Comparison of ENCODE assay signal across 9 cellular contexts in genomic region chr22:29308148-29308790, GRCh38. TPM values are rescaled to one million over a fixed set of nuclear protein-coding genes. Genes with fewer than 3 reads are reported as not detected.
DNase-seq lines count a peak whose midpoint lies in the region; ATAC-seq and TF ChIP-seq lines count a peak whose summit lies in the region.
"Had no signal": no experiment of that assay in that cellular context is flagged by ENCODE, and none has a peak within 500 bp of the region (broad histone marks: within the 10 kb centered on the region; RNA-seq: fewer than 3 reads in every experiment).

No MANE protein-coding gene starts in this region.

- ATAC-seq in Panc1 (no peak), psoas muscle (peak in 3 of 4 donors; percentile 23 to 40 (median 38)), HG03135 (IDR thresholded peaks at IDR 0.05; ENCODE audit: unreplicated experiment) (no peak), HG03442 (IDR thresholded peaks at IDR 0.05; ENCODE audit: unreplicated experiment) (no peak)

- peak overlapping the region in 6 of 8 donors; percentile 40 to 78 (median 52) for H3K4me3 Mint-ChIP-seq in CD4-positive, alpha-beta memory T cell

- H3K36me3 Mint-ChIP-seq in CD4-positive, alpha-beta memory T cell = no peaks in the 10 kb centered on the region

- BruUV-seq in Panc1 (replicated peaks; lab: Mats Ljungman, UMichigan) = no TSS peak

- peaks cover 4% of the 10 kb centered on the region for H3K27me3 ChIP-seq in CD4-positive, alpha-beta memory T cell (ENCODE audit: insufficient read depth, low read length)
- no peaks in the 10 kb centered on the region for H3K27me3 ChIP-seq in Panc1 (ENCODE audit: control insufficient read depth, insufficient read depth, low read length)
- H3K27me3 ChIP-seq in esophagus squamous epithelium = peaks cover 0 to 8% (median 2%) of the 10 kb centered on the region in 4 donors
- peaks cover 0 to 6% (median 0%) of the 10 kb centered on the region in 3 donors for H3K27me3 ChIP-seq in psoas muscle (ENCODE audit: insufficient read depth in 3 of 3, low read length in 2 of 3)

- H3K9me3 Mint-ChIP-seq in CD4-positive, alpha-beta memory T cell = no peaks in the 10 kb centered on the region

- TF ChIP-seq CTCF in Panc1 (IDR thresholded peaks at IDR 0.05) = no peak
- no peak for TF ChIP-seq CTCF in esophagus squamous epithelium (IDR thresholded peaks at IDR 0.05)
- no peak for TF ChIP-seq CTCF in psoas muscle (IDR thresholded peaks at IDR 0.05)

- in situ Hi-C loops in Panc1 (cut with HindIII; ENCODE audit: low pct_unique_long_range_greater_than_20kb, low sequenced_read_pairs) = no loop called here

- peaks cover 26% of the 10 kb centered on the region for H3K4me1 ChIP-seq in CD4-positive, alpha-beta memory T cell (ENCODE audit: insufficient read depth, low read length)
- H3K4me1 ChIP-seq in Panc1 (ENCODE audit: control insufficient read depth, insufficient read depth, low read length) (peaks cover 25% of the 10 kb centered on the region), esophagus squamous epithelium (peaks cover 50 to 87% (median 61%) of the 10 kb centered on the region in 3 donors), psoas muscle (peaks cover 27% of the 10 kb centered on the region)

- peaks cover 8 to 40% (median 23%) of the 10 kb centered on the region in 4 donors for H3K4me1 Mint-ChIP-seq in CD4-positive, alpha-beta memory T cell

- CTCF ChIA-PET in CD4-positive, alpha-beta memory T cell (lab: Charles Lee; ENCODE audit: partially characterized antibody) = no interaction called here
- CTCF ChIA-PET in Panc1 (lab: Charles Lee) = no interaction called here

- no peak for DNase-seq in CD4-positive, alpha-beta memory T cell
- DNase-seq in Panc1 (ENCODE audit: low read depth, low spot score) (no peak), esophagus squamous epithelium (lab: John Stamatoyannopoulos, UW) (no peak), psoas muscle (peak in 1 of 2 donors; percentile 79), NCI-H2227 (lab: John Stamatoyannopoulos, UW; ENCODE audit: unreplicated experiment) (no peak), NCI-H524 (lab: John Stamatoyannopoulos, UW) (no peak)
- DNase-seq: HCEC 1CT had no signal

- TF ChIP-seq POLR2A in esophagus squamous epithelium (IDR thresholded peaks at IDR 0.05) = no peak

- intact Hi-C loops in CD4-positive, alpha-beta memory T cell (cut with micrococcal nuclease) = no loop called here
- intact Hi-C loops in Panc1 (cut with micrococcal nuclease; ENCODE audit: unreplicated experiment) (no loop called here), esophagus squamous epithelium (cut with DNase I) (no loop called here), psoas muscle (cut with DNase I) (loop anchor here in 1 of 2 donors (5.0 kb wide), 1 partner anchor 41 kb away; the partner anchor contains the start of genes EWSR1 and RHBDD3)

- no peak overlapping the region for H3K27ac ChIP-seq in CD4-positive, alpha-beta memory T cell (ENCODE audit: low read depth, low read length)
- H3K27ac ChIP-seq in Panc1 (ENCODE audit: low read length) = peak overlapping the region; percentile 86
- H3K27ac ChIP-seq in esophagus squamous epithelium = peak overlapping the region; percentile 88 to 96 (median 90)
- peak overlapping the region; percentile 81 for H3K27ac ChIP-seq in psoas muscle

- WGBS in esophagus squamous epithelium, 2 donors = 23 to 40% methylated on average over 1 to 4 of the region's 50 CpGs
- WGBS in psoas muscle, 3 donors = 42 to 62% (median 43%) methylated on average over 46 to 50 of the region's 50 CpGs

- H3K4me3 ChIP-seq in CD4-positive, alpha-beta memory T cell (ENCODE audit: low read length in 2 of 2) = no peak overlapping the region
- H3K4me3 ChIP-seq in Panc1 (ENCODE audit: low read depth in 2 of 2, low read length in 2 of 2) (peak overlapping the region; percentile 66 to 75), esophagus squamous epithelium (peak overlapping the region; percentile 69 to 98 (median 74)), psoas muscle (peak overlapping the region; percentile 92)

- no peaks in the 10 kb centered on the region for H3K36me3 ChIP-seq in CD4-positive, alpha-beta memory T cell (ENCODE audit: insufficient read depth, low read length)
- no peaks in the 10 kb centered on the region; the same call in 1 of the 2 replicates for H3K36me3 ChIP-seq in Panc1 (ENCODE audit: control insufficient read depth, insufficient read depth, low read length)
- H3K36me3 ChIP-seq in esophagus squamous epithelium = peaks cover 0 to 9% (median 0%) of the 10 kb centered on the region in 3 donors
- no peaks in the 10 kb centered on the region for H3K36me3 ChIP-seq in psoas muscle (ENCODE audit: insufficient read depth in 1 of 2, low read depth in 1 of 2)

- POLR2A ChIA-PET in CD4-positive, alpha-beta memory T cell (lab: Charles Lee; ENCODE audit: partially characterized antibody) = no interaction called here
- POLR2A ChIA-PET in Panc1 (lab: Charles Lee) = no interaction called here

- peak overlapping the region in 4 of 7 donors; percentile 24 to 73 (median 58) for H3K27ac Mint-ChIP-seq in CD4-positive, alpha-beta memory T cell

- peaks cover 10 to 17% of the 10 kb centered on the region in 2 donors for H3K27me3 Mint-ChIP-seq in CD4-positive, alpha-beta memory T cell

- H3K9me3 ChIP-seq in CD4-positive, alpha-beta memory T cell (ENCODE audit: control insufficient read depth in 1 of 2, low read length in 2 of 2) = no peaks in the 10 kb centered on the region
- no peaks in the 10 kb centered on the region for H3K9me3 ChIP-seq in Panc1 (ENCODE audit: control insufficient read depth, insufficient read depth, low read depth, low read length)
- no peaks in the 10 kb centered on the region for H3K9me3 ChIP-seq in esophagus squamous epithelium
- H3K9me3 ChIP-seq in psoas muscle = no peaks in the 10 kb centered on the region

RNA-seq across cellular contexts. Expression of gene GAS2L1, which starts 1.8 kb away (rescaled TPM):
- total RNA-seq in CD4-positive, alpha-beta memory T cell = 1 to 10 TPM in 1 of 2 experiments, under 1 TPM in 1; 0.47 to 1.2 TPM
- under 1 TPM; 0.81 to 0.88 TPM for polyA plus RNA-seq in CD4-positive, alpha-beta memory T cell
- total RNA-seq in Panc1 (2021; ENCODE audit: unreplicated experiment) (68.8 TPM), esophagus squamous epithelium (10 to 100 TPM; 26.9 to 52.1 (median 36.9) TPM), psoas muscle (1 to 10 TPM; 4.6 to 7.1 (median 5.7) TPM)
- polyA plus RNA-seq in Panc1 (2012; ENCODE audit: insufficient read length) = 74.4 TPM
- 10 to 100 TPM in 1 of 3 donors, 1 to 10 TPM in 2; 5.0 to 19.8 (median 5.1) TPM for polyA plus RNA-seq in psoas muscle

RNA-seq across cellular contexts. Expression of gene RASL10A, which starts 7.2 kb away (rescaled TPM):
- under 1 TPM; 0.36 to 0.79 TPM for total RNA-seq in CD4-positive, alpha-beta memory T cell
- not detected for polyA plus RNA-seq in CD4-positive, alpha-beta memory T cell
- total RNA-seq in Panc1 (2021; ENCODE audit: unreplicated experiment) (2.6 TPM), esophagus squamous epithelium (1 to 10 TPM in 1 of 4 donors, under 1 TPM in 2, not detected in 1; 0.38 to 3.5 (median 0.75) TPM), psoas muscle (1 to 10 TPM in 2 of 4 donors, under 1 TPM in 2; 0.61 to 1.2 (median 0.95) TPM)
- polyA plus RNA-seq in Panc1 (2012; ENCODE audit: insufficient read length) = 2.4 TPM
- polyA plus RNA-seq in psoas muscle = 1 to 10 TPM in 1 of 3 donors, under 1 TPM in 2; 0.32 to 3.3 (median 0.80) TPM

RNA-seq across cellular contexts. Expression of gene EWSR1, which starts 40.2 kb away (rescaled TPM):
- 100 to 1,000 TPM; 247 to 250 TPM for total RNA-seq in CD4-positive, alpha-beta memory T cell
- polyA plus RNA-seq in CD4-positive, alpha-beta memory T cell = 100 to 1,000 TPM; 192 to 210 TPM
- total RNA-seq in Panc1 (2021; ENCODE audit: unreplicated experiment) = 272 TPM
- polyA plus RNA-seq in Panc1 (2012; ENCODE audit: insufficient read length) = 240 TPM
- total RNA-seq in esophagus squamous epithelium = 100 to 1,000 TPM; 124 to 217 (median 174) TPM
- total RNA-seq in psoas muscle = 100 to 1,000 TPM in 3 of 4 donors, 10 to 100 TPM in 1; 78.5 to 230 (median 156) TPM
- 100 to 1,000 TPM; 108 to 152 (median 127) TPM for polyA plus RNA-seq in psoas muscle

RNA-seq across cellular contexts. Expression of gene RHBDD3, which starts 40.5 kb away (rescaled TPM):
- 10 to 100 TPM; 14.2 to 16.1 TPM for total RNA-seq in CD4-positive, alpha-beta memory T cell
- 1 to 10 TPM; 7.8 to 8.0 TPM for polyA plus RNA-seq in CD4-positive, alpha-beta memory T cell
- total RNA-seq in Panc1 (2021; ENCODE audit: unreplicated experiment) (49.6 TPM), esophagus squamous epithelium (10 to 100 TPM; 14.3 to 28.2 (median 20.1) TPM), psoas muscle (10 to 100 TPM; 10.6 to 26.7 (median 16.2) TPM)
- 48.2 TPM for polyA plus RNA-seq in Panc1 (2012; ENCODE audit: insufficient read length)
- polyA plus RNA-seq in psoas muscle = 10 to 100 TPM; 20.3 to 36.5 (median 32.4) TPM

Comparison
In these comparisons a context has a peak if more than half of its experiments do, and no peak if none do; other contexts are left out.
1. H3K4me3 ChIP-seq: peak in Panc1 (2 of 2), esophagus squamous epithelium (4 of 4) and psoas muscle (single experiment); none in CD4-positive, alpha-beta memory T cell (0 of 2).
2. ATAC-seq: peak in psoas muscle (3 of 4); none in Panc1 (single experiment), HG03135 (single experiment) and HG03442 (single experiment).